Comparison of ENCODE assay signal across 33 cellular contexts in genomic region chrX:55582447-55582846, GRCh38. TPM values are rescaled to one million over a fixed set of nuclear protein-coding genes. Genes with fewer than 3 reads are reported as not detected.
"Had no signal": no experiment of that assay in that cellular context is flagged by ENCODE, and none has a peak within 500 bp of the region (broad histone marks: within the 10 kb centered on the region; RNA-seq: fewer than 3 reads in every experiment).

No MANE protein-coding gene starts in this region.

- H3K9me3 ChIP-seq: colonic mucosa, esophagus squamous epithelium had no signal

- H3K27ac ChIP-seq: colonic mucosa, epithelial cell of prostate, esophagus squamous epithelium, gastrocnemius medialis, heart right ventricle, left ventricle myocardium inferior, lower lobe of right lung had no signal

- ATAC-seq: effector memory CD8-positive, alpha-beta T cell; esophagus mucosa; gastrocnemius medialis; heart right ventricle; left colon; left lobe of liver; lower lobe of right lung had no signal

- FAIRE-seq: endometrium, islet of Langerhans, keratinocyte had no signal

- DNase-seq: colonic mucosa; cortex of kidney; effector CD8-positive, alpha-beta T cell; effector memory CD8-positive, alpha-beta T cell; endodermal cell; erythroblast; esophagus squamous epithelium; foreskin fibroblast; foreskin melanocyte; gastrocnemius medialis; glutamatergic neuron; head of caudate nucleus; heart right ventricle; hippocampal formation; kidney glomerular epithelial cell; left colon; left ventricle myocardium inferior; lower lobe of right lung; mesenchymal stem cell; midbrain had no signal

- H3K36me3 ChIP-seq: colonic mucosa, esophagus squamous epithelium, gastrocnemius medialis, heart right ventricle, left ventricle myocardium inferior, lower lobe of right lung had no signal

- H3K4me3 ChIP-seq: colonic mucosa, esophagus squamous epithelium, gastrocnemius medialis, heart right ventricle, left ventricle myocardium inferior, lower lobe of right lung had no signal

- H3K27me3 ChIP-seq: esophagus squamous epithelium, gastrocnemius medialis had no signal

- H3K4me1 ChIP-seq: colonic mucosa, esophagus squamous epithelium, gastrocnemius medialis, heart right ventricle, left ventricle myocardium inferior, lower lobe of right lung had no signal

RNA-seq across cellular contexts. Expression of gene FOXR2, which starts 40.8 kb away (rescaled TPM):
- total RNA-seq: chondrocyte, colonic mucosa, dermis microvascular lymphatic vessel endothelial cell, endodermal cell, esophagus mucosa, esophagus squamous epithelium, gastrocnemius medialis, glomerular endothelial cell, heart right ventricle, left colon, left lobe of liver, left ventricle myocardium inferior, liver, lower lobe of right lung, lung microvascular endothelial cell, mononuclear cell, mucosa of gallbladder had no signal
- polyA plus RNA-seq: heart right ventricle, keratinocyte, liver had no signal
